ENCODE assay signal across 19 cellular contexts in genomic region chr3:58144478-58145142, GRCh38.
DNase-seq lines count a peak whose midpoint lies in the region; ATAC-seq and TF ChIP-seq lines count a peak whose summit lies in the region.
"Had no signal": no experiment of that assay in that cellular context is flagged by ENCODE, and none has a peak within 500 bp of the region (broad histone marks: within the 10 kb centered on the region; RNA-seq: fewer than 3 reads in every experiment).

No MANE protein-coding gene starts in this region.

- H3K4me1 Mint-ChIP-seq in endothelial cell (ENCODE audit: unreplicated experiment): no peaks in the 10 kb centered on the region
- H3K4me1 Mint-ChIP-seq: activated naive CD8-positive, alpha-beta T cell treated with anti-CD3 and anti-CD28 coated beads for 36 hours had no signal

- TF ChIP-seq CTCF in endothelial cell (IDR thresholded peaks at IDR 0.05; ENCODE audit: unreplicated experiment): no peak

- no peaks in the 10 kb centered on the region for H3K9me3 Mint-ChIP-seq in endothelial cell (ENCODE audit: unreplicated experiment)
- H3K9me3 Mint-ChIP-seq: activated naive CD8-positive, alpha-beta T cell treated with anti-CD3 and anti-CD28 coated beads for 36 hours; activated T-helper 2 cell treated with anti-CD3 and anti-CD28 coated beads, Interferon-gamma antibody, Interleukin-2, Interleukin-4, amounts not matched to agents 10 μg/mL and 5 μg/mL and 100 μg/mL, durations not matched to agents 14 hours and 24 hours and 36 hours had no signal

- peaks cover 4% of the 10 kb centered on the region for H3K27me3 Mint-ChIP-seq in endothelial cell (ENCODE audit: unreplicated experiment)
- H3K27me3 Mint-ChIP-seq: activated naive CD8-positive, alpha-beta T cell treated with anti-CD3 and anti-CD28 coated beads for 36 hours had no signal

- DNase-seq in NCI-H510A treated with DMSO at 0.1 percent for 48 hours (lab: John Stamatoyannopoulos, UW) (peak; percentile 26), NCI-H510A (lab: John Stamatoyannopoulos, UW) (no peak), NCI-H69 (lab: John Stamatoyannopoulos, UW) (peak; percentile 55), endothelial cell (ENCODE audit: low spot score) (no peak), NCI-H2227 treated with DMSO at 0.1 percent for 48 hours (lab: John Stamatoyannopoulos, UW) (no peak), NCI-H187 (lab: John Stamatoyannopoulos, UW) (no peak), SKM-1 treated with dmso at 0.1 percent for 144 hours (lab: John Stamatoyannopoulos, UW; ENCODE audit: unreplicated experiment) (no peak)
- DNase-seq: activated CD4-positive, alpha-beta T cell treated with anti-CD3 and anti-CD28 coated beads, Interleukin-2, amount 50 U/mL, for 48 hours; activated CD4-positive, CD25-positive, alpha-beta regulatory T cell; activated CD8-positive, alpha-beta memory T cell treated with anti-CD3 and anti-CD28 coated beads, Interleukin-2, amount 50 U/mL, for 48 hours; activated naive CD8-positive, alpha-beta T cell treated with anti-CD3 and anti-CD28 coated beads for 36 hours; DMS79; foreskin keratinocyte; KG1; left ventricle myocardium superior; stimulated activated CD8-positive, alpha-beta memory T cell treated with anti-CD3 and anti-CD28 coated beads, Interleukin-4, amount 100 ng/mL, for 48 hours; T-helper 9 cell had no signal

- no peak for ATAC-seq in GM19452 (IDR thresholded peaks at IDR 0.05; ENCODE audit: unreplicated experiment)
- ATAC-seq: foreskin keratinocyte, left ventricle myocardium superior had no signal

- peak overlapping the region; percentile 68 for H3K27ac Mint-ChIP-seq in endothelial cell (ENCODE audit: unreplicated experiment)
- H3K27ac Mint-ChIP-seq: activated naive CD8-positive, alpha-beta T cell treated with anti-CD3 and anti-CD28 coated beads for 36 hours; activated T-helper 2 cell treated with anti-CD3 and anti-CD28 coated beads, Interferon-gamma antibody, Interleukin-2, Interleukin-4, amounts not matched to agents 10 μg/mL and 5 μg/mL and 100 μg/mL, durations not matched to agents 14 hours and 24 hours and 36 hours had no signal

- H3K4me3 Mint-ChIP-seq in endothelial cell (ENCODE audit: unreplicated experiment): no peak overlapping the region
- H3K4me3 Mint-ChIP-seq: activated naive CD8-positive, alpha-beta T cell treated with anti-CD3 and anti-CD28 coated beads for 36 hours had no signal

- peaks cover 75% of the 10 kb centered on the region for H3K36me3 Mint-ChIP-seq in endothelial cell (ENCODE audit: low read depth, unreplicated experiment)

Comparison
In these comparisons a context has a peak if more than half of its experiments do, and no peak if none do; other contexts are left out.
1. DNase-seq: peak in NCI-H510A treated with DMSO at 0.1 percent for 48 hours (single experiment) and NCI-H69 (single experiment); none in NCI-H510A (single experiment), endothelial cell (single experiment), NCI-H2227 treated with DMSO at 0.1 percent for 48 hours (single experiment), NCI-H187 (0 of 2) and SKM-1 treated with dmso at 0.1 percent for 144 hours (single experiment).